31 cellular contexts compared by ENCODE assay signal in genomic region chr12:100075598-100075997, GRCh38.
"Had no signal": no experiment of that assay in that cellular context is flagged by ENCODE, and none has a peak within 500 bp of the region (broad histone marks: within the 10 kb centered on the region; RNA-seq: fewer than 3 reads in every experiment).

No MANE protein-coding gene starts in this region.

- H2AFZ ChIP-seq: hepatocyte had no signal

- H3K4me3 ChIP-seq: ascending aorta, breast epithelium, esophagus muscularis mucosa, gastroesophageal sphincter, heart right ventricle, hepatocyte had no signal

- H3K9me3 ChIP-seq: ascending aorta, esophagus muscularis mucosa, gastroesophageal sphincter had no signal

- H3K9me3 Mint-ChIP-seq: central memory CD8-positive, alpha-beta T cell had no signal

- H3K27me3 ChIP-seq: ascending aorta, breast epithelium, esophagus muscularis mucosa, gastroesophageal sphincter, heart right ventricle, hepatocyte had no signal

- H3K36me3 ChIP-seq: breast epithelium had no signal

- H3K4me2 ChIP-seq: hepatocyte had no signal

- H3K79me2 ChIP-seq: hepatocyte had no signal

- ATAC-seq: activated CD4-positive, alpha-beta T cell treated with anti-CD3 and anti-CD28 coated beads for 36 hours; activated CD8-positive, alpha-beta memory T cell treated with anti-CD3 and anti-CD28 coated beads, Interleukin-2, amount 10 ng/mL, durations not matched to agents 7 days and 5 days; activated CD8-positive, alpha-beta T cell treated with anti-CD3 and anti-CD28 coated beads, Interleukin-2, amount 10 ng/mL, durations not matched to agents 7 days and 5 days; activated naive CD4-positive, alpha-beta T cell treated with anti-CD3 and anti-CD28 coated beads, Interleukin-2, amount 50 U/mL, for 72 hours; effector memory CD8-positive, alpha-beta T cell; gastroesophageal sphincter; heart right ventricle; WTC11 had no signal

- H3K4me1 Mint-ChIP-seq: activated CD4-positive, alpha-beta T cell treated with anti-CD3 and anti-CD28 coated beads for 36 hours; activated CD8-positive, alpha-beta memory T cell treated with anti-CD3 and anti-CD28 coated beads, Interleukin-2, amount 10 ng/mL, durations not matched to agents 7 days and 5 days; activated naive CD4-positive, alpha-beta T cell treated with anti-CD3 and anti-CD28 coated beads, Interleukin-2, amount 10 ng/mL, durations not matched to agents 7 days and 5 days; activated naive CD8-positive, alpha-beta T cell treated with anti-CD3 and anti-CD28 coated beads, Interleukin-2, amount 10 ng/mL, durations not matched to agents 7 days and 5 days; brain; central memory CD8-positive, alpha-beta T cell; WTC11 had no signal

- H3K4me1 ChIP-seq: ascending aorta, breast epithelium, esophagus muscularis mucosa, gastroesophageal sphincter, heart right ventricle had no signal

- H3K27me3 Mint-ChIP-seq: activated CD4-positive, alpha-beta memory T cell treated with anti-CD3 and anti-CD28 coated beads for 36 hours; activated CD4-positive, alpha-beta T cell treated with anti-CD3 and anti-CD28 coated beads for 36 hours; activated CD4-positive, alpha-beta T cell treated with anti-CD3 and anti-CD28 coated beads, Interleukin-2, amount 10 ng/mL, durations not matched to agents 24 days and 14 days; activated CD8-positive, alpha-beta memory T cell treated with anti-CD3 and anti-CD28 coated beads, Interleukin-2, amount 10 ng/mL, durations not matched to agents 7 days and 5 days; activated naive CD4-positive, alpha-beta T cell treated with anti-CD3 and anti-CD28 coated beads, Interleukin-2, amount 10 ng/mL, durations not matched to agents 7 days and 5 days; activated naive CD8-positive, alpha-beta T cell treated with anti-CD3 and anti-CD28 coated beads, Interleukin-2, amount 10 ng/mL, durations not matched to agents 7 days and 5 days; brain; central memory CD8-positive, alpha-beta T cell; effector memory CD8-positive, alpha-beta T cell had no signal

- DNase-seq: activated CD4-positive, alpha-beta memory T cell treated with anti-CD3 and anti-CD28 coated beads for 36 hours; activated CD4-positive, alpha-beta T cell treated with anti-CD3 and anti-CD28 coated beads for 36 hours; activated CD4-positive, alpha-beta T cell treated with anti-CD3 and anti-CD28 coated beads, Interleukin-2, amount 10 ng/mL, durations not matched to agents 24 days and 14 days; activated CD8-positive, alpha-beta memory T cell treated with anti-CD3 and anti-CD28 coated beads, Interleukin-2, amount 10 ng/mL, durations not matched to agents 7 days and 5 days; activated CD8-positive, alpha-beta memory T cell treated with anti-CD3 and anti-CD28 coated beads, Interleukin-2, amount 50 U/mL, for 4 hours; activated CD8-positive, alpha-beta T cell treated with anti-CD3 and anti-CD28 coated beads, Interleukin-2, amount 10 ng/mL, durations not matched to agents 7 days and 5 days; activated gamma-delta T cell; activated naive CD4-positive, alpha-beta T cell; activated naive CD4-positive, alpha-beta T cell treated with anti-CD3 and anti-CD28 coated beads, Interleukin-2, amount 10 ng/mL, durations not matched to agents 7 days and 5 days; activated naive CD8-positive, alpha-beta T cell treated with anti-CD3 and anti-CD28 coated beads, Interleukin-2, amount 10 ng/mL, durations not matched to agents 7 days and 5 days; activated T-cell treated with anti-CD3 and anti-CD28 coated beads, Interleukin-2, amount 50 U/mL, for 1 hour; activated T-cell treated with anti-CD3 and anti-CD28 coated beads, Interleukin-2, amount 50 U/mL, for 48 hours; cortex of kidney; dermis blood vessel endothelial cell; effector CD4-positive, alpha-beta T cell; effector memory CD8-positive, alpha-beta T cell; erythroblast; foreskin melanocyte; heart right ventricle; T-helper 2 cell had no signal

- H3K27ac Mint-ChIP-seq: activated CD4-positive, alpha-beta memory T cell treated with anti-CD3 and anti-CD28 coated beads for 36 hours; activated CD4-positive, alpha-beta T cell treated with anti-CD3 and anti-CD28 coated beads for 36 hours; activated CD4-positive, alpha-beta T cell treated with anti-CD3 and anti-CD28 coated beads, Interleukin-2, amount 10 ng/mL, durations not matched to agents 24 days and 14 days; activated CD8-positive, alpha-beta memory T cell treated with anti-CD3 and anti-CD28 coated beads, Interleukin-2, amount 10 ng/mL, durations not matched to agents 7 days and 5 days; activated CD8-positive, alpha-beta T cell treated with anti-CD3 and anti-CD28 coated beads, Interleukin-2, amount 10 ng/mL, durations not matched to agents 7 days and 5 days; activated naive CD4-positive, alpha-beta T cell treated with anti-CD3 and anti-CD28 coated beads, Interleukin-2, amount 10 ng/mL, durations not matched to agents 7 days and 5 days; activated naive CD4-positive, alpha-beta T cell treated with anti-CD3 and anti-CD28 coated beads, Interleukin-2, amount 50 U/mL, for 72 hours; activated naive CD8-positive, alpha-beta T cell treated with anti-CD3 and anti-CD28 coated beads, Interleukin-2, amount 10 ng/mL, durations not matched to agents 7 days and 5 days; activated T-helper 1 cell treated with anti-CD3 and anti-CD28 coated beads, Interleukin-12 subunit alpha, Interleukin-12 subunit beta, Interleukin-2, Interleukin-4 antibody, amounts not matched to agents 30 ng/mL and 10 ng/mL and 1 ng/mL, durations not matched to agents 14 hours and 24 hours and 36 hours; activated T-helper 2 cell treated with anti-CD3 and anti-CD28 coated beads, Interferon-gamma antibody, Interleukin-2, Interleukin-4, amounts not matched to agents 10 μg/mL and 5 μg/mL and 100 μg/mL, durations not matched to agents 14 hours and 24 hours and 36 hours; brain; effector memory CD8-positive, alpha-beta T cell; WTC11 had no signal

- H3K27ac ChIP-seq: ascending aorta, breast epithelium, esophagus muscularis mucosa, gastroesophageal sphincter, heart right ventricle, hepatocyte had no signal

- H3K4me3 Mint-ChIP-seq: activated CD4-positive, alpha-beta memory T cell treated with anti-CD3 and anti-CD28 coated beads for 36 hours; activated CD4-positive, alpha-beta T cell treated with anti-CD3 and anti-CD28 coated beads for 36 hours; activated CD4-positive, alpha-beta T cell treated with anti-CD3 and anti-CD28 coated beads, Interleukin-2, amount 10 ng/mL, durations not matched to agents 24 days and 14 days; activated CD8-positive, alpha-beta memory T cell treated with anti-CD3 and anti-CD28 coated beads, Interleukin-2, amount 10 ng/mL, durations not matched to agents 7 days and 5 days; activated CD8-positive, alpha-beta T cell treated with anti-CD3 and anti-CD28 coated beads, Interleukin-2, amount 10 ng/mL, durations not matched to agents 7 days and 5 days; activated naive CD4-positive, alpha-beta T cell treated with anti-CD3 and anti-CD28 coated beads, Interleukin-2, amount 10 ng/mL, durations not matched to agents 7 days and 5 days; activated naive CD8-positive, alpha-beta T cell treated with anti-CD3 and anti-CD28 coated beads, Interleukin-2, amount 10 ng/mL, durations not matched to agents 7 days and 5 days; activated T-helper 1 cell treated with anti-CD3 and anti-CD28 coated beads, Interleukin-12 subunit alpha, Interleukin-12 subunit beta, Interleukin-2, Interleukin-4 antibody, amounts not matched to agents 30 ng/mL and 10 ng/mL and 1 ng/mL, durations not matched to agents 14 hours and 24 hours and 36 hours; brain; central memory CD8-positive, alpha-beta T cell; effector memory CD8-positive, alpha-beta T cell; WTC11 had no signal
